In genomic region chr1:114700026-114700600, GRCh38 we compare ENCODE assay signal across 20 cellular contexts. TPM values are rescaled to one million over a fixed set of nuclear protein-coding genes. Genes with fewer than 3 reads are reported as not detected.
DNase-seq lines count a peak whose midpoint lies in the region; ATAC-seq, FAIRE-seq and TF ChIP-seq lines count a peak whose summit lies in the region.
"Had no signal": no experiment of that assay in that cellular context is flagged by ENCODE, and none has a peak within 500 bp of the region (broad histone marks: within the 10 kb centered on the region; RNA-seq: fewer than 3 reads in every experiment).

No MANE protein-coding gene starts in this region.

- H4K20me1 ChIP-seq in HepG2 (ENCODE audit: insufficient read depth, low read length) = no peaks in the 10 kb centered on the region
- H4K20me1 ChIP-seq in astrocyte (ENCODE audit: insufficient read depth, low read length) = peaks cover 3% of the 10 kb centered on the region

- H2AFZ ChIP-seq in HepG2 (ENCODE audit: low read length) = no peak overlapping the region
- no peak overlapping the region for H2AFZ ChIP-seq in astrocyte (ENCODE audit: low read depth, low read length)

- H3K4me1 ChIP-seq in right lobe of liver (peaks cover 0 to 19% (median 2%) of the 10 kb centered on the region in 4 donors), HepG2 (ENCODE audit: insufficient read depth, low read length) (peaks cover 8% of the 10 kb centered on the region; the same call in 1 of the 2 replicates), astrocyte (ENCODE audit: insufficient read depth, low read length) (no peaks in the 10 kb centered on the region)

- TF ChIP-seq POLR2A in right lobe of liver (IDR thresholded peaks at IDR 0.05) (no peak), HepG2 (IDR thresholded peaks at IDR 0.05; ENCODE audit: insufficient read depth in 1 of 2, low read depth in 2 of 2, low read length in 2 of 2) (no peak)

- no peak overlapping the region for H3K27ac Mint-ChIP-seq in astrocyte (ENCODE audit: unreplicated experiment)
- H3K27ac Mint-ChIP-seq: CD14-positive monocyte, IgD-negative memory B cell had no signal

- H3K4me2 ChIP-seq in HepG2 (ENCODE audit: low read depth, low read length) (no peak overlapping the region), astrocyte (ENCODE audit: low read length) (no peak overlapping the region)

- no peak for TF ChIP-seq EP300 in HepG2 (IDR thresholded peaks at IDR 0.05; ENCODE audit: low read depth in 2 of 2, low read length in 2 of 2)
- no peak for TF ChIP-seq EP300 in HepG2 (CRISPR knock-in tag; IDR thresholded peaks at IDR 0.05; ENCODE audit: borderline replicate concordance)

- POLR2A ChIA-PET in HepG2 (lab: Yijun Ruan, JAX) = no interaction called here

- no peaks in the 10 kb centered on the region for H3K79me2 ChIP-seq in HepG2 (ENCODE audit: insufficient read depth, low read length)
- H3K79me2 ChIP-seq in astrocyte (ENCODE audit: insufficient read depth, low read length) = no peaks in the 10 kb centered on the region

- no peaks in the 10 kb centered on the region for H3K9me3 Mint-ChIP-seq in astrocyte (ENCODE audit: unreplicated experiment)
- H3K9me3 Mint-ChIP-seq: IgD-negative memory B cell had no signal

- CTCF ChIA-PET in HepG2 (lab: Yijun Ruan, JAX; ENCODE audit: low intra/inter-chr PET ratio, low total read pairs) = no interaction called here

- no TSS peak for BruUV-seq in HepG2 (replicated peaks; lab: Mats Ljungman, UMichigan)

- peaks cover 2% of the 10 kb centered on the region for H3K36me3 Mint-ChIP-seq in astrocyte (ENCODE audit: low read depth, unreplicated experiment)
- H3K36me3 Mint-ChIP-seq: IgD-negative memory B cell had no signal

- H3K9me3 ChIP-seq in right lobe of liver (no peaks in the 10 kb centered on the region), HepG2 (ENCODE audit: low read length) (no peaks in the 10 kb centered on the region), astrocyte (ENCODE audit: insufficient read depth, low read depth, low read length) (no peaks in the 10 kb centered on the region)

- ATAC-seq in right lobe of liver (peak in 3 of 4 donors; percentile 28 to 33 (median 29)), HepG2 (no peak), HG02981 (IDR thresholded peaks at IDR 0.05; ENCODE audit: unreplicated experiment) (no peak), HG03196 (IDR thresholded peaks at IDR 0.05; ENCODE audit: unreplicated experiment) (no peak)

- H3K27ac ChIP-seq in right lobe of liver (no peak overlapping the region), HepG2 (ENCODE audit: extremely low read length, insufficient read depth, low read length) (no peak overlapping the region), astrocyte (ENCODE audit: low read depth, low read length) (no peak overlapping the region)

- intact Hi-C loops in right lobe of liver (cut with DNase I) (no loop called here), HepG2 (cut with micrococcal nuclease; ENCODE audit: unreplicated experiment) (no loop called here)

- no peak overlapping the region for H3K4me3 ChIP-seq in right lobe of liver
- H3K4me3 ChIP-seq in HepG2 (replicated peaks in 1 of 3; ENCODE audit: insufficient read depth in 1 of 3, low read depth in 2 of 3, low read length in 3 of 3) = no peak overlapping the region
- no peak overlapping the region for H3K4me3 ChIP-seq in astrocyte (ENCODE audit: insufficient read depth, low read depth, low read length)

- no peaks in the 10 kb centered on the region for H3K36me3 ChIP-seq in right lobe of liver
- no peaks in the 10 kb centered on the region for H3K36me3 ChIP-seq in HepG2 (replicated peaks in 1 of 2; ENCODE audit: control insufficient read depth in 1 of 2, insufficient read depth in 2 of 2, low read length in 2 of 2)
- no peaks in the 10 kb centered on the region for H3K36me3 ChIP-seq in astrocyte (ENCODE audit: insufficient read depth, low read length)

- H3K27me3 ChIP-seq in right lobe of liver (no peaks in the 10 kb centered on the region), HepG2 (ENCODE audit: control insufficient read depth in 1 of 2, insufficient read depth in 2 of 2, low read length in 2 of 2) (no peaks in the 10 kb centered on the region), astrocyte (ENCODE audit: insufficient read depth, low read length) (no peaks in the 10 kb centered on the region)

- FAIRE-seq in HepG2 (lab: Jason Lieb, UNC) (no peak), astrocyte (lab: Jason Lieb, UNC) (no peak)
- FAIRE-seq: H54 had no signal

- no peak for TF ChIP-seq CTCF in right lobe of liver (IDR thresholded peaks at IDR 0.05)
- TF ChIP-seq CTCF in HepG2 (CRISPR knock-in tag; IDR thresholded peaks at IDR 0.05) = no peak
- no peak for TF ChIP-seq CTCF in astrocyte (IDR thresholded peaks at IDR 0.05; ENCODE audit: insufficient read depth, low read depth, low read length)

- WGBS in right lobe of liver (ENCODE audit: insufficient coverage, low coverage, low lambda C conversion rate, missing lambda C conversion rate) = 58% methylated on average over 4 of the region's 4 CpGs
- WGBS in HepG2 (ENCODE audit: low lambda C conversion rate) = 48% methylated on average over 4 of the region's 4 CpGs

- TF ChIP-seq RAD21 in HepG2 (CRISPR knock-in tag; IDR thresholded peaks at IDR 0.05) = no peak

- H3K9ac ChIP-seq in HepG2 (ENCODE audit: insufficient read depth, low read depth, low read length) = no peak overlapping the region
- H3K9ac ChIP-seq in astrocyte (ENCODE audit: low read length) = no peak overlapping the region

- H3K4me3 Mint-ChIP-seq in astrocyte (ENCODE audit: unreplicated experiment) = no peak overlapping the region
- H3K4me3 Mint-ChIP-seq: CD14-positive monocyte, IgD-negative memory B cell had no signal

- no peaks in the 10 kb centered on the region for H3K27me3 Mint-ChIP-seq in astrocyte (ENCODE audit: low read depth, unreplicated experiment)
- H3K27me3 Mint-ChIP-seq: IgD-negative memory B cell had no signal

- in situ Hi-C loops in HepG2 (cut with HindIII; ENCODE audit: extremely low pct_ligation_motif_present, low pct_unique_long_range_greater_than_20kb) = no loop called here

- no peak for DNase-seq in right lobe of liver
- no peak for DNase-seq in HepG2 (ENCODE audit: low spot score)
- DNase-seq in astrocyte (ENCODE audit: low read depth) = peak; percentile 57
- DNase-seq in glomerular visceral epithelial cell (ENCODE audit: extremely low spot score) = peak; percentile 12
- DNase-seq in HT-29 (ENCODE audit: low spot score) = no peak
- no peak for DNase-seq in NCI-H187 treated with DMSO at 0.1 percent for 48 hours (lab: John Stamatoyannopoulos, UW)
- DNase-seq: 8988T, DMS 273 treated with DMSO at 0.1 percent for 48 hours, Kasumi-1, NCI-H1417, NCI-H2029, NCI-H2171 treated with DMSO at 0.1 percent for 48 hours, NCI-H748 treated with DMSO at 0.1 percent for 48 hours had no signal

- peaks cover 22% of the 10 kb centered on the region for H3K4me1 Mint-ChIP-seq in astrocyte (ENCODE audit: low read depth, unreplicated experiment)
- H3K4me1 Mint-ChIP-seq: IgD-negative memory B cell had no signal

RNA-seq across cellular contexts. Expression of gene AMPD1, which starts 4.8 kb away (rescaled TPM):
- under 1 TPM in 3 of 6 experiments, not detected in 3; 0.12 to 0.19 (median 0.13) TPM for total RNA-seq in right lobe of liver
- not detected in 2 replicates for total RNA-seq in HepG2 (2016; rRNA removed; fragmentation: Illumina TruSeq; extraction: Trizol)
- total RNA-seq in HepG2 (2016; cell fraction: cytosol; rRNA removed; fragmentation: Illumina TruSeq; extraction: Trizol; ENCODE audit: low read depth) = not detected in 2 replicates
- total RNA-seq in HepG2 (2016; cell fraction: insoluble cytoplasmic fraction; rRNA removed; fragmentation: Illumina TruSeq; extraction: Trizol) = not detected in 2 replicates
- not detected in 2 replicates for total RNA-seq in HepG2 (2016; cell fraction: membrane; rRNA removed; fragmentation: Illumina TruSeq; extraction: Trizol)
- total RNA-seq in HepG2 (2016; cell fraction: nucleus; rRNA removed; fragmentation: Illumina TruSeq; extraction: Trizol) = not detected in 2 replicates
- polyA plus RNA-seq in HepG2 (2011; rRNA removed) = not detected in 2 replicates
- not detected in 2 replicates for polyA plus RNA-seq in HepG2 (2011; cell fraction: cytosol; rRNA removed)
- not detected in 2 replicates for polyA plus RNA-seq in HepG2 (2011; cell fraction: nucleus; rRNA removed)
- polyA plus RNA-seq in HepG2 (2012) = not detected in 2 replicates
- polyA plus RNA-seq in HepG2 (2016; cell fraction: cytosol; fragmentation: Illumina TruSeq; extraction: Trizol; ENCODE audit: low read depth) = not detected in 2 replicates
- polyA plus RNA-seq in HepG2 (2016; cell fraction: insoluble cytoplasmic fraction; fragmentation: Illumina TruSeq; extraction: Trizol; ENCODE audit: low read depth) = not detected in 2 replicates
- polyA plus RNA-seq in HepG2 (2016; cell fraction: membrane; fragmentation: Illumina TruSeq; extraction: Trizol; ENCODE audit: low read depth) = not detected in 2 replicates
- polyA plus RNA-seq in HepG2 (2016; cell fraction: nucleus; fragmentation: Illumina TruSeq; extraction: Trizol; ENCODE audit: insufficient read depth, low read depth) = not detected in 2 replicates
- polyA minus RNA-seq in HepG2 (2011; rRNA and poly(A)+ RNA removed; ENCODE audit: low replicate concordance) = 0.33 TPM in 1 of 2 replicates, not detected in the other
- polyA minus RNA-seq in HepG2 (2011; cell fraction: cytosol; rRNA and poly(A)+ RNA removed) = not detected in 2 replicates
- polyA minus RNA-seq in HepG2 (2011; cell fraction: nucleus; rRNA and poly(A)+ RNA removed) = not detected in 2 replicates
- total RNA-seq in astrocyte = not detected in 2 replicates
- total RNA-seq in HT-29 (2014; rRNA removed; shearing (Covaris generic)) = not detected in 2 replicates
- total RNA-seq: NCI-H460, SK-MEL-5 had no signal
- polyA plus RNA-seq: CD14-positive monocyte had no signal

RNA-seq across cellular contexts. Expression of gene NRAS, which starts 16.5 kb away (rescaled TPM):
- total RNA-seq in right lobe of liver = 10 to 100 TPM; 10.4 to 24.5 (median 16.3) TPM
- 58.8 and 96.2 TPM in 2 replicates for total RNA-seq in HepG2 (2016; rRNA removed; fragmentation: Illumina TruSeq; extraction: Trizol)
- 8.6 and 9.7 TPM in 2 replicates for total RNA-seq in HepG2 (2016; cell fraction: cytosol; rRNA removed; fragmentation: Illumina TruSeq; extraction: Trizol; ENCODE audit: low read depth)
- total RNA-seq in HepG2 (2016; cell fraction: insoluble cytoplasmic fraction; rRNA removed; fragmentation: Illumina TruSeq; extraction: Trizol) = 58.1 and 100 TPM in 2 replicates
- total RNA-seq in HepG2 (2016; cell fraction: membrane; rRNA removed; fragmentation: Illumina TruSeq; extraction: Trizol) = 44.9 and 45.2 TPM in 2 replicates
- 26.3 and 29.5 TPM in 2 replicates for total RNA-seq in HepG2 (2016; cell fraction: nucleus; rRNA removed; fragmentation: Illumina TruSeq; extraction: Trizol)
- polyA plus RNA-seq in HepG2 (2011; rRNA removed) = 26.9 and 38.6 TPM in 2 replicates
- 16.4 and 26.5 TPM in 2 replicates for polyA plus RNA-seq in HepG2 (2011; cell fraction: cytosol; rRNA removed)
- polyA plus RNA-seq in HepG2 (2011; cell fraction: nucleus; rRNA removed) = 5.8 and 7.9 TPM in 2 replicates
- 27.6 and 33.3 TPM in 2 replicates for polyA plus RNA-seq in HepG2 (2012)
- 7.5 and 9.2 TPM in 2 replicates for polyA plus RNA-seq in HepG2 (2016; cell fraction: cytosol; fragmentation: Illumina TruSeq; extraction: Trizol; ENCODE audit: low read depth)
- 91.0 and 103 TPM in 2 replicates for polyA plus RNA-seq in HepG2 (2016; cell fraction: insoluble cytoplasmic fraction; fragmentation: Illumina TruSeq; extraction: Trizol; ENCODE audit: low read depth)
- polyA plus RNA-seq in HepG2 (2016; cell fraction: membrane; fragmentation: Illumina TruSeq; extraction: Trizol; ENCODE audit: low read depth) = 30.3 and 31.9 TPM in 2 replicates
- polyA plus RNA-seq in HepG2 (2016; cell fraction: nucleus; fragmentation: Illumina TruSeq; extraction: Trizol; ENCODE audit: insufficient read depth, low read depth) = 33.7 and 34.2 TPM in 2 replicates
- polyA minus RNA-seq in HepG2 (2011; rRNA and poly(A)+ RNA removed; ENCODE audit: low replicate concordance) = 19.6 and 37.8 TPM in 2 replicates
- 37.4 and 37.5 TPM in 2 replicates for polyA minus RNA-seq in HepG2 (2011; cell fraction: cytosol; rRNA and poly(A)+ RNA removed)
- 24.2 and 29.1 TPM in 2 replicates for polyA minus RNA-seq in HepG2 (2011; cell fraction: nucleus; rRNA and poly(A)+ RNA removed)
- 59.1 and 63.8 TPM in 2 replicates for total RNA-seq in astrocyte
- total RNA-seq in HT-29 (2014; rRNA removed; shearing (Covaris generic)) = 20.9 and 22.6 TPM in 2 replicates

RNA-seq across cellular contexts. Expression of gene DENND2C, which starts 30.3 kb away (rescaled TPM):
- total RNA-seq in right lobe of liver (1 to 10 TPM; 2.5 to 5.1 (median 4.4) TPM), HepG2 (2016; rRNA removed; fragmentation: Illumina TruSeq; extraction: Trizol) (0.25 and 0.33 TPM in 2 replicates), astrocyte (2.8 and 3.2 TPM in 2 replicates)
- total RNA-seq in HepG2 (2016; cell fraction: cytosol; rRNA removed; fragmentation: Illumina TruSeq; extraction: Trizol; ENCODE audit: low read depth) = 0.09 TPM in 1 of 2 replicates, not detected in the other
- 0.26 and 0.28 TPM in 2 replicates for total RNA-seq in HepG2 (2016; cell fraction: insoluble cytoplasmic fraction; rRNA removed; fragmentation: Illumina TruSeq; extraction: Trizol)
- 0.14 and 0.19 TPM in 2 replicates for total RNA-seq in HepG2 (2016; cell fraction: membrane; rRNA removed; fragmentation: Illumina TruSeq; extraction: Trizol)
- 0.13 and 0.34 TPM in 2 replicates for total RNA-seq in HepG2 (2016; cell fraction: nucleus; rRNA removed; fragmentation: Illumina TruSeq; extraction: Trizol)
- polyA plus RNA-seq in HepG2 (2011; rRNA removed) = 0.07 and 0.08 TPM in 2 replicates
- polyA plus RNA-seq in HepG2 (2011; cell fraction: cytosol; rRNA removed) = 0.08 TPM in 2 replicates
- polyA plus RNA-seq in HepG2 (2011; cell fraction: nucleus; rRNA removed) = 0.10 and 0.13 TPM in 2 replicates
- 0.11 and 0.32 TPM in 2 replicates for polyA plus RNA-seq in HepG2 (2012)
- polyA plus RNA-seq in HepG2 (2016; cell fraction: cytosol; fragmentation: Illumina TruSeq; extraction: Trizol; ENCODE audit: low read depth) = not detected in 2 replicates
- polyA plus RNA-seq in HepG2 (2016; cell fraction: insoluble cytoplasmic fraction; fragmentation: Illumina TruSeq; extraction: Trizol; ENCODE audit: low read depth) = 0.10 and 0.14 TPM in 2 replicates
- 0.09 and 0.16 TPM in 2 replicates for polyA plus RNA-seq in HepG2 (2016; cell fraction: membrane; fragmentation: Illumina TruSeq; extraction: Trizol; ENCODE audit: low read depth)
- 0.22 and 0.60 TPM in 2 replicates for polyA plus RNA-seq in HepG2 (2016; cell fraction: nucleus; fragmentation: Illumina TruSeq; extraction: Trizol; ENCODE audit: insufficient read depth, low read depth)
- polyA minus RNA-seq in HepG2 (2011; rRNA and poly(A)+ RNA removed; ENCODE audit: low replicate concordance) = 0.20 and 3.4 TPM in 2 replicates
- 0.20 TPM in 1 of 2 replicates, not detected in the other for polyA minus RNA-seq in HepG2 (2011; cell fraction: cytosol; rRNA and poly(A)+ RNA removed)
- polyA minus RNA-seq in HepG2 (2011; cell fraction: nucleus; rRNA and poly(A)+ RNA removed) = 0.12 and 0.26 TPM in 2 replicates
- total RNA-seq in HT-29 (2014; rRNA removed; shearing (Covaris generic)) = not detected in 2 replicates

RNA-seq across cellular contexts. Expression of gene CSDE1, which starts 57.7 kb away (rescaled TPM):
- total RNA-seq in right lobe of liver (100 to 1,000 TPM; 195 to 585 (median 269) TPM), HepG2 (2016; rRNA removed; fragmentation: Illumina TruSeq; extraction: Trizol) (313 and 582 TPM in 2 replicates), astrocyte (562 and 635 TPM in 2 replicates)
- 97.9 and 113 TPM in 2 replicates for total RNA-seq in HepG2 (2016; cell fraction: cytosol; rRNA removed; fragmentation: Illumina TruSeq; extraction: Trizol; ENCODE audit: low read depth)
- 314 and 565 TPM in 2 replicates for total RNA-seq in HepG2 (2016; cell fraction: insoluble cytoplasmic fraction; rRNA removed; fragmentation: Illumina TruSeq; extraction: Trizol)
- total RNA-seq in HepG2 (2016; cell fraction: membrane; rRNA removed; fragmentation: Illumina TruSeq; extraction: Trizol) = 270 and 306 TPM in 2 replicates
- total RNA-seq in HepG2 (2016; cell fraction: nucleus; rRNA removed; fragmentation: Illumina TruSeq; extraction: Trizol) = 236 and 265 TPM in 2 replicates
- polyA plus RNA-seq in HepG2 (2011; rRNA removed) = 115 and 150 TPM in 2 replicates
- polyA plus RNA-seq in HepG2 (2011; cell fraction: cytosol; rRNA removed) = 130 and 182 TPM in 2 replicates
- polyA plus RNA-seq in HepG2 (2011; cell fraction: nucleus; rRNA removed) = 88.2 and 91.1 TPM in 2 replicates
- 455 and 466 TPM in 2 replicates for polyA plus RNA-seq in HepG2 (2012)
- polyA plus RNA-seq in HepG2 (2016; cell fraction: cytosol; fragmentation: Illumina TruSeq; extraction: Trizol; ENCODE audit: low read depth) = 72.4 and 73.9 TPM in 2 replicates
- polyA plus RNA-seq in HepG2 (2016; cell fraction: insoluble cytoplasmic fraction; fragmentation: Illumina TruSeq; extraction: Trizol; ENCODE audit: low read depth) = 382 and 405 TPM in 2 replicates
- polyA plus RNA-seq in HepG2 (2016; cell fraction: membrane; fragmentation: Illumina TruSeq; extraction: Trizol; ENCODE audit: low read depth) = 148 and 175 TPM in 2 replicates
- 211 and 222 TPM in 2 replicates for polyA plus RNA-seq in HepG2 (2016; cell fraction: nucleus; fragmentation: Illumina TruSeq; extraction: Trizol; ENCODE audit: insufficient read depth, low read depth)
- polyA minus RNA-seq in HepG2 (2011; rRNA and poly(A)+ RNA removed; ENCODE audit: low replicate concordance) = 174 and 286 TPM in 2 replicates
- polyA minus RNA-seq in HepG2 (2011; cell fraction: cytosol; rRNA and poly(A)+ RNA removed) = 263 and 264 TPM in 2 replicates
- 272 and 276 TPM in 2 replicates for polyA minus RNA-seq in HepG2 (2011; cell fraction: nucleus; rRNA and poly(A)+ RNA removed)
- total RNA-seq in HT-29 (2014; rRNA removed; shearing (Covaris generic)) = 196 and 200 TPM in 2 replicates

Comparison
In these comparisons a context has a peak if more than half of its experiments do, and no peak if none do; other contexts are left out.
1. ATAC-seq: peak in right lobe of liver (3 of 4); none in HepG2 (single experiment), HG02981 (single experiment) and HG03196 (single experiment).
2. DNase-seq: peak in astrocyte (single experiment) and glomerular visceral epithelial cell (single experiment); none in right lobe of liver (0 of 3), HepG2 (single experiment), HT-29 (single experiment) and NCI-H187 treated with DMSO at 0.1 percent for 48 hours (single experiment).